In genomic region chr11:130634981-130635473, GRCh38 we compare ENCODE assay signal across 8 cellular contexts.
DNase-seq lines count a peak whose midpoint lies in the region; ATAC-seq and TF ChIP-seq lines count a peak whose summit lies in the region.

No MANE protein-coding gene starts in this region.

- no peaks in the 10 kb centered on the region for H3K36me3 ChIP-seq in adipocyte (ENCODE audit: control insufficient read depth, insufficient read depth, low read length, severe bottlenecking)

- H3K4me3 ChIP-seq in adipocyte (ENCODE audit: low read length) = no peak overlapping the region

- H3K27me3 ChIP-seq in adipocyte (replicated peaks; ENCODE audit: control insufficient read depth, insufficient read depth, low read length) = no peaks in the 10 kb centered on the region

- H3K9ac ChIP-seq in adipocyte (ENCODE audit: low read length) = peak overlapping the region; percentile 37

- DNase-seq in DMS153 (lab: John Stamatoyannopoulos, UW) (peak; percentile 75), adipocyte (ENCODE audit: low read depth) (peak; percentile 47), kidney tubule cell (ENCODE audit: low spot score) (peak; percentile 79), NOMO-1 treated with dmso at 0.1 percent for 144 hours (lab: John Stamatoyannopoulos, UW; ENCODE audit: unreplicated experiment) (no peak), erythroblast (lab: John Stamatoyannopoulos, UW) (no peak), HT-29 (ENCODE audit: low spot score) (no peak)

- no peaks in the 10 kb centered on the region for H3K9me3 ChIP-seq in adipocyte (ENCODE audit: control insufficient read depth, low read length)

- peak; percentile 40; the same call in 1 of the 2 replicates for TF ChIP-seq EP300 in Ishikawa (IDR thresholded peaks at IDR 0.05; ENCODE audit: borderline replicate concordance)

- TF ChIP-seq RAD21 in Ishikawa (IDR thresholded peaks at IDR 0.05; ENCODE audit: low read depth) = no peak

- H3K4me1 ChIP-seq in adipocyte (ENCODE audit: control insufficient read depth, insufficient read depth, low read length) = peaks cover 37% of the 10 kb centered on the region

- no peak for ATAC-seq in HG03571 (IDR thresholded peaks at IDR 0.05; ENCODE audit: unreplicated experiment)

- TF ChIP-seq POLR2A in erythroblast (IDR thresholded peaks at IDR 0.05; ENCODE audit: low read length) = no peak

TF ChIP-seq in Ishikawa, 13 proteins besides CTCF, POLR2A, EP300 and RAD21:
- TF ChIP-seq FOXM1 (IDR thresholded peaks at IDR 0.05; ENCODE audit: borderline replicate concordance, low read depth) (no peak), CREB1 (IDR thresholded peaks at IDR 0.05; ENCODE audit: low read depth) (no peak), CEBPB (IDR thresholded peaks at IDR 0.05) (no peak), MAX (IDR thresholded peaks at IDR 0.05) (no peak), REST (IDR thresholded peaks at IDR 0.05; ENCODE audit: low read depth) (no peak), USF1 (IDR thresholded peaks at IDR 0.05) (no peak), TEAD4 (IDR thresholded peaks at IDR 0.05) (no peak)
TF ChIP-seq in Ishikawa: peak in this region for 0.

Comparison
In these comparisons a context has a peak if more than half of its experiments do, and no peak if none do; other contexts are left out.
1. DNase-seq: peak in DMS153 (single experiment), adipocyte (single experiment) and kidney tubule cell (single experiment); none in NOMO-1 treated with dmso at 0.1 percent for 144 hours (single experiment), erythroblast (0 of 2) and HT-29 (single experiment).